10 cellular contexts compared by ENCODE assay signal in the genomic region with DNA sequence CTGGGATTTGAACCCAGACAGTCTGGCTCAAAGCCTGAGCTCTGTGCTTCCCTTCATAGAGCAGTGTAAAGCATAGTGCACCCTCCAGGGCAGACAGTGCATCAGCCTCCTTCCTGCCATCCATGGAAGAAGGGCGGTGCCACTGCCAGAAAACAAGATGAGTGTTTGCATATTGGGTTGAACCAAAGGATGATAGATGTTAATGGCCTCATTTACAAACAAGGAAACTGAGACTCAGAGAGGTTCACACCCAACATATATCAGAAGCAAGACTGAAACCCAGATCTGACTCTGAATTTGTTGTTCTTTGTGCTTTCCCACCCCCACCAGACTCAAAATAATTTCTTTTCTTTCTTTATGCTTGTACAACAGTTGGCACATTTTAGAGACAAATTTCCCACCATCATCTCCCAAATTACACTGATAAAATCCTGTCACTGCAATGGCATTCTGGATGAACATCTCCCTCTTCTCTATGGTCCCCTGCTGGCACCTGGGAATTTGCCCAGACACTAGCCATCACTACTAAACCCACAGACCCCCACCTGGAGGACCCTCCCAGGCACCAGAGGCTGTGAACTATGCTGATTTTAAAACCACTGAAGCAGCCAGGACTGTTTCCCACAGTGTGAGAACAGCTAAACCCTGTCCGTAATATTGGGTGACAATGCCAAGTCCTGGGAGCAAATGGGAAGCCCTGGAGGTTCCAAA. TPM values are rescaled to one million over a fixed set of nuclear protein-coding genes. Genes with fewer than 3 reads are reported as not detected.
DNase-seq lines count a peak whose midpoint lies in the region; ATAC-seq and TF ChIP-seq lines count a peak whose summit lies in the region.
"Had no signal": no experiment of that assay in that cellular context is flagged by ENCODE, and none has a peak within 500 bp of the region (broad histone marks: within the 10 kb centered on the region; RNA-seq: fewer than 3 reads in every experiment).

No MANE protein-coding gene starts in this region.

- no peak overlapping the region for H3K4me3 ChIP-seq in esophagus muscularis mucosa

- H3K9me3 Mint-ChIP-seq in activated T-cell treated with anti-CD3 and anti-CD28 coated beads, Interleukin-2, amount 50 U/mL, for 4 hours, result no peaks in the 10 kb centered on the region
- no peaks in the 10 kb centered on the region for H3K9me3 Mint-ChIP-seq in IgD-negative memory B cell
- H3K9me3 Mint-ChIP-seq in stimulated activated effector memory CD8-positive, alpha-beta T cell treated with anti-CD3 and anti-CD28 coated beads, Interleukin-12 subunit alpha, Interleukin-12 subunit beta, amount 100 ng/mL, for 72 hours, result no peaks in the 10 kb centered on the region
- H3K9me3 Mint-ChIP-seq: nephron had no signal

- no peaks in the 10 kb centered on the region for H3K9me3 ChIP-seq in esophagus muscularis mucosa

- H3K27ac Mint-ChIP-seq in IgD-negative memory B cell, result peak overlapping the region; percentile 6 to 88 (median 54)
- no peak overlapping the region for H3K27ac Mint-ChIP-seq in stimulated activated effector memory CD8-positive, alpha-beta T cell treated with anti-CD3 and anti-CD28 coated beads, Interleukin-12 subunit alpha, Interleukin-12 subunit beta, amount 100 ng/mL, for 72 hours
- H3K27ac Mint-ChIP-seq: nephron had no signal

- no peak overlapping the region for H3K4me3 Mint-ChIP-seq in activated T-cell treated with anti-CD3 and anti-CD28 coated beads, Interleukin-2, amount 50 U/mL, for 4 hours
- peak overlapping the region in 2 of 4 donors; percentile 14 to 67 for H3K4me3 Mint-ChIP-seq in IgD-negative memory B cell
- no peak overlapping the region for H3K4me3 Mint-ChIP-seq in stimulated activated effector memory CD8-positive, alpha-beta T cell treated with anti-CD3 and anti-CD28 coated beads, Interleukin-12 subunit alpha, Interleukin-12 subunit beta, amount 100 ng/mL, for 72 hours
- H3K4me3 Mint-ChIP-seq: nephron had no signal

- peak; percentile 43 to 49 for ATAC-seq in activated T-cell treated with anti-CD3 and anti-CD28 coated beads, Interleukin-2, amount 50 U/mL, for 4 hours
- ATAC-seq in GM21619 (IDR thresholded peaks at IDR 0.05; ENCODE audit: unreplicated experiment) (peak; percentile 67), left ventricle myocardium superior (no peak)
- peak; percentile 73 for ATAC-seq in stimulated activated effector memory CD8-positive, alpha-beta T cell treated with anti-CD3 and anti-CD28 coated beads, Interleukin-12 subunit alpha, Interleukin-12 subunit beta, amount 100 ng/mL, for 72 hours

- H3K36me3 ChIP-seq in esophagus muscularis mucosa, result peaks cover 0 to 12% (median 0%) of the 10 kb centered on the region in 4 donors

- TF ChIP-seq EP300 in esophagus muscularis mucosa (IDR thresholded peaks at IDR 0.05), result no peak

- H3K4me1 ChIP-seq in esophagus muscularis mucosa, result peaks cover 9 to 34% (median 19%) of the 10 kb centered on the region in 4 donors

- intact Hi-C loops in left ventricle myocardium superior (cut with micrococcal nuclease) (no loop called here), esophagus muscularis mucosa (cut with DNase I) (no loop called here)

- no peak for TF ChIP-seq CTCF in esophagus muscularis mucosa (IDR thresholded peaks at IDR 0.05)

- H3K36me3 Mint-ChIP-seq in activated T-cell treated with anti-CD3 and anti-CD28 coated beads, Interleukin-2, amount 50 U/mL, for 4 hours (ENCODE audit: insufficient read depth), result peaks cover 31% of the 10 kb centered on the region
- H3K36me3 Mint-ChIP-seq in IgD-negative memory B cell, result peaks cover 6% of the 10 kb centered on the region
- peaks cover 28% of the 10 kb centered on the region for H3K36me3 Mint-ChIP-seq in stimulated activated effector memory CD8-positive, alpha-beta T cell treated with anti-CD3 and anti-CD28 coated beads, Interleukin-12 subunit alpha, Interleukin-12 subunit beta, amount 100 ng/mL, for 72 hours

- WGBS in esophagus muscularis mucosa, result 97% methylated on average over 2 of the region's 2 CpGs

- no peaks in the 10 kb centered on the region for H3K27me3 ChIP-seq in esophagus muscularis mucosa

- no peak overlapping the region for H3K27ac ChIP-seq in esophagus muscularis mucosa (replicated peaks in 1 of 4)

- DNase-seq in activated T-cell treated with anti-CD3 and anti-CD28 coated beads, Interleukin-2, amount 50 U/mL, for 4 hours, result no peak
- no peak for DNase-seq in activated T-cell treated with anti-CD3 and anti-CD28 coated beads, Interleukin-2, amount 50 U/mL, for 1 hour
- DNase-seq in stimulated activated effector memory CD8-positive, alpha-beta T cell treated with anti-CD3 and anti-CD28 coated beads, Interleukin-12 subunit alpha, Interleukin-12 subunit beta, amount 100 ng/mL, for 72 hours (ENCODE audit: low spot score in 2 of 2), result no peak
- DNase-seq in activated gamma-delta T cell (lab: John Stamatoyannopoulos, UW) (no peak), left ventricle myocardium superior (no peak), esophagus muscularis mucosa (ENCODE audit: extremely low spot score) (no peak)
- DNase-seq: C1 segment of cervical spinal cord had no signal

- H3K27me3 Mint-ChIP-seq in activated T-cell treated with anti-CD3 and anti-CD28 coated beads, Interleukin-2, amount 50 U/mL, for 4 hours (ENCODE audit: low read depth), result no peaks in the 10 kb centered on the region
- H3K27me3 Mint-ChIP-seq in IgD-negative memory B cell, result no peaks in the 10 kb centered on the region

- H3K4me1 Mint-ChIP-seq in activated T-cell treated with anti-CD3 and anti-CD28 coated beads, Interleukin-2, amount 50 U/mL, for 4 hours (ENCODE audit: low read depth), result peaks cover 35% of the 10 kb centered on the region
- H3K4me1 Mint-ChIP-seq in IgD-negative memory B cell, result peaks cover 28 to 44% (median 40%) of the 10 kb centered on the region in 3 donors
- H3K4me1 Mint-ChIP-seq in stimulated activated effector memory CD8-positive, alpha-beta T cell treated with anti-CD3 and anti-CD28 coated beads, Interleukin-12 subunit alpha, Interleukin-12 subunit beta, amount 100 ng/mL, for 72 hours, result peaks cover 35% of the 10 kb centered on the region

- no peak for TF ChIP-seq POLR2A in esophagus muscularis mucosa (IDR thresholded peaks at IDR 0.05; ENCODE audit: low read depth)

RNA-seq across cellular contexts. Expression of a gene that starts 45.4 kb away (rescaled TPM):
- 10 to 100 TPM; 12.6 to 15.3 (median 15.3) TPM for total RNA-seq in activated T-cell treated with anti-CD3 and anti-CD28 coated beads, Interleukin-2, amount 50 U/mL, for 4 hours
- polyA plus RNA-seq in IgD-negative memory B cell, result 33.8 TPM
- 34.7 TPM for total RNA-seq in left ventricle myocardium superior
- 100 to 1,000 TPM in 2 of 4 donors, 10 to 100 TPM in 2; 72.7 to 130 (median 107) TPM for total RNA-seq in esophagus muscularis mucosa

RNA-seq across cellular contexts. Expression of a gene that starts 46.3 kb away (rescaled TPM):
- total RNA-seq in activated T-cell treated with anti-CD3 and anti-CD28 coated beads, Interleukin-2, amount 50 U/mL, for 4 hours, result 10 to 100 TPM; 15.4 to 20.6 (median 17.5) TPM
- 249 TPM for polyA plus RNA-seq in IgD-negative memory B cell
- total RNA-seq in left ventricle myocardium superior (45.3 TPM), esophagus muscularis mucosa (10 to 100 TPM; 16.8 to 19.0 (median 18.5) TPM)
